In genomic region chr6:156633291-156633690, GRCh38 we compare ENCODE assay signal across 18 cellular contexts.
DNase-seq lines count a peak whose midpoint lies in the region; ATAC-seq and TF ChIP-seq lines count a peak whose summit lies in the region.
"Had no signal": no experiment of that assay in that cellular context is flagged by ENCODE, and none has a peak within 500 bp of the region (broad histone marks: within the 10 kb centered on the region; RNA-seq: fewer than 3 reads in every experiment).

No MANE protein-coding gene starts in this region.

- TF ChIP-seq CTCF in natural killer cell (IDR thresholded peaks at IDR 0.05) (no peak), esophagus muscularis mucosa (IDR thresholded peaks at IDR 0.05) (no peak)

- no peak overlapping the region for H3K27ac Mint-ChIP-seq in natural killer cell
- H3K27ac Mint-ChIP-seq in natural killer cell treated with Interleukin-12 subunit alpha and Interleukin-12 subunit beta and Interleukin-15 and Interleukin-18, amount 100 ng/mL, for 72 hours: peak overlapping the region in 1 of 2 donors; percentile 83
- H3K27ac Mint-ChIP-seq: CD4-positive, alpha-beta T cell had no signal

- TF ChIP-seq EP300 in esophagus muscularis mucosa (IDR thresholded peaks at IDR 0.05): no peak

- DNase-seq in natural killer cell (no peak), esophagus muscularis mucosa (ENCODE audit: extremely low spot score) (peak; percentile 70), posterior vena cava (ENCODE audit: low spot score) (peak; percentile 79), NCI-H1436 (lab: John Stamatoyannopoulos, UW) (no peak), NK-92 (lab: John Stamatoyannopoulos, UW; ENCODE audit: unreplicated experiment) (no peak)
- no peak for DNase-seq in natural killer cell treated with Interleukin-12 subunit alpha and Interleukin-12 subunit beta and Interleukin-15 and Interleukin-18, amount 100 ng/mL, for 72 hours (ENCODE audit: low spot score)
- DNase-seq: Caco-2; CD4-positive, alpha-beta T cell; GDM1; HCEC 1CT; MG63; NCI-H1694; NCI-H2029 treated with DMSO at 0.1 percent for 48 hours; NCI-H2227 treated with DMSO at 0.1 percent for 48 hours; NCI-H526 treated with DMSO at 0.1 percent for 48 hours; SHP77 had no signal

- no peaks in the 10 kb centered on the region for H3K27me3 Mint-ChIP-seq in natural killer cell (ENCODE audit: low read depth in 2 of 2)
- H3K27me3 Mint-ChIP-seq in natural killer cell treated with Interleukin-12 subunit alpha and Interleukin-12 subunit beta and Interleukin-15 and Interleukin-18, amount 100 ng/mL, for 72 hours: no peaks in the 10 kb centered on the region
- H3K27me3 Mint-ChIP-seq: CD4-positive, alpha-beta T cell had no signal

- peaks cover 25% of the 10 kb centered on the region in 2 donors for H3K4me1 Mint-ChIP-seq in natural killer cell
- peaks cover 18% of the 10 kb centered on the region in 2 donors for H3K4me1 Mint-ChIP-seq in natural killer cell treated with Interleukin-12 subunit alpha and Interleukin-12 subunit beta and Interleukin-15 and Interleukin-18, amount 100 ng/mL, for 72 hours (ENCODE audit: low read depth in 2 of 2)

- no peak overlapping the region for H3K4me3 ChIP-seq in esophagus muscularis mucosa
- H3K4me3 ChIP-seq: BLaER1 treated with 17β-estradiol and CSF1 and Interleukin-3, amounts not matched to agents 10 nM and 100 nM; MG63 had no signal

- intact Hi-C loops in natural killer cell (cut with micrococcal nuclease) (no loop called here), esophagus muscularis mucosa (cut with DNase I) (no loop called here), posterior vena cava (cut with DNase I) (no loop called here)

- H3K27ac ChIP-seq in esophagus muscularis mucosa (replicated peaks in 1 of 4): no peak overlapping the region

- H3K27me3 ChIP-seq in esophagus muscularis mucosa: no peaks in the 10 kb centered on the region
- H3K27me3 ChIP-seq: BLaER1 treated with 17β-estradiol and CSF1 and Interleukin-3, amounts not matched to agents 10 nM and 100 nM; MG63 had no signal

- no peaks in the 10 kb centered on the region for H3K9me3 ChIP-seq in esophagus muscularis mucosa
- H3K9me3 ChIP-seq: Caco-2, MG63 had no signal

- no peaks in the 10 kb centered on the region for H3K36me3 ChIP-seq in esophagus muscularis mucosa
- H3K36me3 ChIP-seq: BLaER1 treated with 17β-estradiol and CSF1 and Interleukin-3, amounts not matched to agents 10 nM and 100 nM; MG63 had no signal

- peak overlapping the region; percentile 17 for H3K4me3 Mint-ChIP-seq in natural killer cell
- H3K4me3 Mint-ChIP-seq in natural killer cell treated with Interleukin-12 subunit alpha and Interleukin-12 subunit beta and Interleukin-15 and Interleukin-18, amount 100 ng/mL, for 72 hours: no peak overlapping the region

- no peaks in the 10 kb centered on the region for H3K9me3 Mint-ChIP-seq in natural killer cell
- H3K9me3 Mint-ChIP-seq in natural killer cell treated with Interleukin-12 subunit alpha and Interleukin-12 subunit beta and Interleukin-15 and Interleukin-18, amount 100 ng/mL, for 72 hours: no peaks in the 10 kb centered on the region
- H3K9me3 Mint-ChIP-seq: CD4-positive, alpha-beta T cell had no signal

- TF ChIP-seq POLR2A in esophagus muscularis mucosa (IDR thresholded peaks at IDR 0.05; ENCODE audit: low read depth): no peak

- WGBS in esophagus muscularis mucosa: 88% methylated on average over 11 of the region's 11 CpGs

- peaks cover 5 to 17% (median 12%) of the 10 kb centered on the region in 4 donors for H3K4me1 ChIP-seq in esophagus muscularis mucosa

- no peaks in the 10 kb centered on the region for H3K36me3 Mint-ChIP-seq in natural killer cell
- H3K36me3 Mint-ChIP-seq in natural killer cell treated with Interleukin-12 subunit alpha and Interleukin-12 subunit beta and Interleukin-15 and Interleukin-18, amount 100 ng/mL, for 72 hours: no peaks in the 10 kb centered on the region

- ATAC-seq in natural killer cell (no peak), HG03342 (IDR thresholded peaks at IDR 0.05; ENCODE audit: unreplicated experiment) (no peak)
- no peak for ATAC-seq in natural killer cell treated with Interleukin-12 subunit alpha and Interleukin-12 subunit beta and Interleukin-15 and Interleukin-18, amount 100 ng/mL, for 72 hours

Comparison
In these comparisons a context has a peak if more than half of its experiments do, and no peak if none do; other contexts are left out.
1. DNase-seq: peak in esophagus muscularis mucosa (single experiment) and posterior vena cava (single experiment); none in natural killer cell (single experiment), natural killer cell treated with Interleukin-12 subunit alpha and Interleukin-12 subunit beta and Interleukin-15 and Interleukin-18, amount 100 ng/mL, for 72 hours (single experiment), NCI-H1436 (single experiment) and NK-92 (single experiment).